19 cellular contexts compared by ENCODE assay signal in the genomic region with DNA sequence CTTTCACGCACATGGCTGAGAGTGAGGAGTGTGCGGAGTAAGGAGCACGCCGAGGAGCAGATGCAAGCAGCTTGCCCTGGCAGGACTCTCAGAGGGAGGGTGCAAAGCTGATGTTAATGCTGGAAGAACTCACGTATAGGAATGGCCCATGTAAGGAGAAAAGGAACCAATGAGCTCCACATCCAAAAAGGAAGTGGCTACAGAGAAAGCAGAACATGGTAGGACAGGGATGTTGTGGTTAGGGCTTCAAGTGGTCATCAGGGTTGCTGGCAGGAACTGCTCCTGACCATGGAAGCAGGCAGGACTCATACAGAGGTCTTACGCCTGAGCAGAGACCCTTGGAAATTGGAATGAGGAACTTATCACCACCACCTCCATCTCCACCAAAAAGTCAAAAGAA.
DNase-seq lines count a peak whose midpoint lies in the region; ATAC-seq and TF ChIP-seq lines count a peak whose summit lies in the region.
"Had no signal": no experiment of that assay in that cellular context is flagged by ENCODE, and none has a peak within 500 bp of the region (broad histone marks: within the 10 kb centered on the region; RNA-seq: fewer than 3 reads in every experiment).

No MANE protein-coding gene starts in this region.

- H3K27ac ChIP-seq in coronary artery (peak overlapping the region; percentile 78 to 90), substantia nigra (ENCODE audit: low read depth, low read length, poor library complexity, severe bottlenecking) (peak overlapping the region; percentile 5)
- H3K27ac ChIP-seq: SJSA1 had no signal

- no peak for TF ChIP-seq CTCF in coronary artery (IDR thresholded peaks at IDR 0.05)

- no peak for TF ChIP-seq POLR2A in GM18505 (IDR thresholded peaks at IDR 0.05; ENCODE audit: borderline replicate concordance, extremely low read depth, insufficient read depth, insufficient read length)

- H3K4me3 ChIP-seq in coronary artery, result peak overlapping the region; percentile 21
- H3K4me3 ChIP-seq: SJSA1 had no signal

- DNase-seq in GDM1 (lab: John Stamatoyannopoulos, UW) (peak; percentile 15), NOMO-1 treated with dmso at 0.1 percent for 144 hours (lab: John Stamatoyannopoulos, UW; ENCODE audit: unreplicated experiment) (peak; percentile 11), coronary artery (ENCODE audit: low spot score) (no peak), substantia nigra (lab: John Stamatoyannopoulos, UW) (peak in 11 of 49 donors; percentile 2 to 35 (median 17))
- DNase-seq: activated CD4-positive, alpha-beta T cell treated with anti-CD3 and anti-CD28 coated beads, Interleukin-2, amount 10 ng/mL, durations not matched to agents 24 days and 14 days; activated CD8-positive, alpha-beta memory T cell treated with anti-CD3 and anti-CD28 coated beads, Interleukin-2, amount 50 U/mL, for 4 hours; cerebellar nuclear complex; KG1; naive thymus-derived CD8-positive, alpha-beta T cell; NCI-H1092 treated with DMSO at 0.1 percent for 48 hours; NCI-H2107; NCI-H524 treated with DMSO at 0.1 percent for 48 hours; stimulated activated CD4-positive, alpha-beta T cell treated with anti-CD3 and anti-CD28 coated beads, Interleukin-4, amount 100 ng/mL, for 4 hours; T1000 had no signal

- ATAC-seq in HG02840 (IDR thresholded peaks at IDR 0.05; ENCODE audit: low FRiP score, unreplicated experiment) (no peak), HG03342 (IDR thresholded peaks at IDR 0.05; ENCODE audit: unreplicated experiment) (no peak), GM18520 (IDR thresholded peaks at IDR 0.05; ENCODE audit: unreplicated experiment) (no peak), GM18505 (IDR thresholded peaks at IDR 0.05; ENCODE audit: unreplicated experiment) (no peak)
- ATAC-seq: naive thymus-derived CD8-positive, alpha-beta T cell had no signal
